21 cellular contexts compared by ENCODE assay signal in the genomic region with DNA sequence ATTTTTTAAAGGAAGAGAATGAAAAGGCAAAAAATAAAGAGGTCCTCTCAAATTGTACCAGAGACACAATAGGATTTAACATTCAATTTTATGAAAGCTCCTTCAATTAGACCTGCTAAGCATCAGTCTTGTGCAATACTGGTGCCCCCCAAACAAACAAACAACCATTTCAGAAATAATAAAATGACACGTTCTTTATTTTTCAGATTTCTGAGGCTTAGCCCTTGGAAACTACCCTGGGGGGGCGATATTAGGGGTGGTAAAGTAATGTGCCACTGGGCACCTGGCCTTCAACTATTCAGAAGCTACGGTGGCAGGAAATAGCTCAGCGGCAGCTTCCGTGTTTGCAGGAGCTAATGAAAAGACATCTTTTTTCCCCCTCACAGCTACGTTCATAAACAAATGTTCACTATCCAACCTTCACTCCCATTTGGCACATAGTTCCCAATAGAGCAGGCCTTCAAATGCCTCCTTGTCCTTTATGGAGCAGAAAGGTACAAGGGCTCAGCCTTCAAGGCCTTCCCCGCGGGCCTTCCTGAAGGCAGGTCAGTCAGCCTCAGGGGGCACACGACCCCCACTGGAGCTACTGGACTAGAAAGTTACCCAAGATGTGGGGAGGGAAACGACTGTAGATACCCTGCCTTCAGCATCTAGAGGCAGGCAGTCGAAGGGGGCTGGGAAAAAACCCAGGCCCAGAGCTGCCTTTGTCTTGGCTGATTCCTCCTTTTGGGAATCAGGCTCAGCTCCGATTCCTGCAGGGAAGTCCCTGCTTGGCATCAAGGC. TPM values are rescaled to one million over a fixed set of nuclear protein-coding genes. Genes with fewer than 3 reads are reported as not detected.
DNase-seq lines count a peak whose midpoint lies in the region; ATAC-seq and TF ChIP-seq lines count a peak whose summit lies in the region.
"Had no signal": no experiment of that assay in that cellular context is flagged by ENCODE, and none has a peak within 500 bp of the region (broad histone marks: within the 10 kb centered on the region; RNA-seq: fewer than 3 reads in every experiment).

No MANE protein-coding gene starts in this region.

- no TSS peak for BruUV-seq in Panc1 (replicated peaks; lab: Mats Ljungman, UMichigan)

- peak overlapping the region in 1 of 2 donors; percentile 75 for H3K27ac Mint-ChIP-seq in effector memory CD8-positive, alpha-beta T cell
- H3K27ac Mint-ChIP-seq: activated naive CD8-positive, alpha-beta T cell treated with anti-CD3 and anti-CD28 coated beads, Interleukin-2, amount 10 ng/mL, durations not matched to agents 7 days and 5 days; CD4-positive, CD25-positive, alpha-beta regulatory T cell; naive thymus-derived CD8-positive, alpha-beta T cell had no signal

- H3K27ac ChIP-seq in Panc1 (ENCODE audit: low read length), result peak overlapping the region; percentile 48; the same call in 1 of the 2 replicates
- peak overlapping the region; percentile 52 to 60 for H3K27ac ChIP-seq in prostate gland
- H3K27ac ChIP-seq: vagina had no signal

- H3K4me1 Mint-ChIP-seq in effector memory CD8-positive, alpha-beta T cell (ENCODE audit: low read depth in 2 of 2), result peaks cover 8 to 9% of the 10 kb centered on the region in 2 donors

- peak; percentile 41 for DNase-seq in H7
- no peak for DNase-seq in Panc1 (ENCODE audit: low read depth, low spot score)
- no peak for DNase-seq in effector memory CD8-positive, alpha-beta T cell
- DNase-seq in prostate gland (ENCODE audit: low spot score), result no peak
- no peak for DNase-seq in AG20443 (ENCODE audit: low spot score)
- no peak for DNase-seq in NCI-H2196 treated with DMSO at 0.1 percent for 48 hours (lab: John Stamatoyannopoulos, UW; ENCODE audit: unreplicated experiment)
- no peak for DNase-seq in BE2C
- DNase-seq: activated CD4-positive, alpha-beta T cell treated with anti-CD3 and anti-CD28 coated beads, Interleukin-2, amount 50 U/mL, for 48 hours; activated CD4-positive, CD25-positive, alpha-beta regulatory T cell; activated naive CD8-positive, alpha-beta T cell treated with anti-CD3 and anti-CD28 coated beads, Interleukin-2, amount 10 ng/mL, durations not matched to agents 7 days and 5 days; left cardiac atrium; naive thymus-derived CD8-positive, alpha-beta T cell; NCI-H1417; NCI-H2081 treated with DMSO at 0.1 percent for 48 hours; NCI-H446 treated with DMSO at 0.1 percent for 48 hours; sigmoid colon; T1000 had no signal

- CTCF ChIA-PET in Panc1 (lab: Charles Lee), result interaction anchor here (0.6 to 0.7 kb wide), 2 partner anchors 27 to 47 kb away, joined by 3 to 4 read pairs; no protein-coding TSS in a partner anchor

- POLR2A ChIA-PET in Panc1 (lab: Charles Lee), result no interaction called here

- H3K27me3 ChIP-seq in H7 (ENCODE audit: control insufficient read depth, insufficient read depth, low read length) (no peaks in the 10 kb centered on the region), Panc1 (ENCODE audit: control insufficient read depth, insufficient read depth, low read length) (no peaks in the 10 kb centered on the region), prostate gland (replicated peaks; ENCODE audit: insufficient read depth) (no peaks in the 10 kb centered on the region), BE2C (no peaks in the 10 kb centered on the region)
- H3K27me3 ChIP-seq: sigmoid colon, vagina had no signal

- peak; percentile 66 for ATAC-seq in Panc1
- ATAC-seq in effector memory CD8-positive, alpha-beta T cell (replicated peaks), result no peak
- ATAC-seq in GM18505 (IDR thresholded peaks at IDR 0.05; ENCODE audit: unreplicated experiment), result no peak
- ATAC-seq: left cardiac atrium; naive thymus-derived CD8-positive, alpha-beta T cell had no signal

- H3K4me3 Mint-ChIP-seq in effector memory CD8-positive, alpha-beta T cell, result peak overlapping the region; percentile 55 to 74

- H3K9me3 ChIP-seq in Panc1 (ENCODE audit: control insufficient read depth, insufficient read depth, low read depth, low read length), result no peaks in the 10 kb centered on the region
- H3K9me3 ChIP-seq in prostate gland, result no peaks in the 10 kb centered on the region
- H3K9me3 ChIP-seq in BE2C, result no peaks in the 10 kb centered on the region
- H3K9me3 ChIP-seq: sigmoid colon, vagina had no signal

- H3K4me1 ChIP-seq in Panc1 (ENCODE audit: control insufficient read depth, insufficient read depth, low read length) (peaks cover 20% of the 10 kb centered on the region), prostate gland (replicated peaks) (no peaks in the 10 kb centered on the region), BE2C (peaks cover 11% of the 10 kb centered on the region)
- H3K4me1 ChIP-seq: vagina had no signal

- TF ChIP-seq CTCF in Panc1 (IDR thresholded peaks at IDR 0.05) (no peak), prostate gland (IDR thresholded peaks at IDR 0.05) (no peak), BE2C (IDR thresholded peaks at IDR 0.05; ENCODE audit: low read depth, low read length) (no peak)

- H3K4me3 ChIP-seq in H7 (ENCODE audit: insufficient read depth, low read depth, low read length), result no peak overlapping the region
- no peak overlapping the region for H3K4me3 ChIP-seq in Panc1 (ENCODE audit: low read depth in 2 of 2, low read length in 2 of 2)
- H3K4me3 ChIP-seq in prostate gland, result no peak overlapping the region
- H3K4me3 ChIP-seq in BE2C (ENCODE audit: low read depth, low read length), result no peak overlapping the region
- H3K4me3 ChIP-seq: sigmoid colon, vagina had no signal

- H3K36me3 ChIP-seq in H7 (replicated peaks; ENCODE audit: control insufficient read depth, insufficient read depth, low read length) (no peaks in the 10 kb centered on the region), Panc1 (ENCODE audit: control insufficient read depth, insufficient read depth, low read length) (no peaks in the 10 kb centered on the region), prostate gland (no peaks in the 10 kb centered on the region), BE2C (no peaks in the 10 kb centered on the region)
- H3K36me3 ChIP-seq: sigmoid colon, vagina had no signal

- WGBS in prostate gland, result 46% methylated on average over 12 of the region's 12 CpGs

- peaks cover 8 to 16% of the 10 kb centered on the region in 2 donors for H3K27me3 Mint-ChIP-seq in effector memory CD8-positive, alpha-beta T cell

- TF ChIP-seq POLR2A in prostate gland (IDR thresholded peaks at IDR 0.05), result no peak
- TF ChIP-seq POLR2A in GM18505 (IDR thresholded peaks at IDR 0.05; ENCODE audit: borderline replicate concordance, extremely low read depth, insufficient read depth, insufficient read length), result no peak

- in situ Hi-C loops in Panc1 (cut with HindIII; ENCODE audit: low pct_unique_long_range_greater_than_20kb, low sequenced_read_pairs), result no loop called here

- intact Hi-C loops in Panc1 (cut with micrococcal nuclease; ENCODE audit: unreplicated experiment) (no loop called here), prostate gland (cut with DNase I) (no loop called here)

- no peaks in the 10 kb centered on the region for H3K9me3 Mint-ChIP-seq in effector memory CD8-positive, alpha-beta T cell
- H3K9me3 Mint-ChIP-seq: activated naive CD8-positive, alpha-beta T cell treated with anti-CD3 and anti-CD28 coated beads, Interleukin-2, amount 10 ng/mL, durations not matched to agents 7 days and 5 days; CD4-positive, CD25-positive, alpha-beta regulatory T cell had no signal

- H3K36me3 Mint-ChIP-seq in effector memory CD8-positive, alpha-beta T cell (ENCODE audit: insufficient read depth), result no peaks in the 10 kb centered on the region
- H3K36me3 Mint-ChIP-seq: activated naive CD8-positive, alpha-beta T cell treated with anti-CD3 and anti-CD28 coated beads, Interleukin-2, amount 10 ng/mL, durations not matched to agents 7 days and 5 days; CD4-positive, CD25-positive, alpha-beta regulatory T cell; naive thymus-derived CD8-positive, alpha-beta T cell had no signal

RNA-seq across cellular contexts. Expression of gene TBX4, which starts 44.1 kb away (rescaled TPM):
- not detected in 2 replicates for total RNA-seq in H7 (2014; rRNA removed; shearing (Covaris generic))
- not detected for total RNA-seq in Panc1 (2021; ENCODE audit: unreplicated experiment)
- 0.19 TPM for polyA plus RNA-seq in Panc1 (2012; ENCODE audit: insufficient read length)
- total RNA-seq in prostate gland, result 1 to 10 TPM; 3.5 to 5.0 TPM
- polyA plus RNA-seq in BE2C (2012; ENCODE audit: insufficient read depth, insufficient read length, low read depth), result 1.6 TPM
- total RNA-seq: activated naive CD8-positive, alpha-beta T cell treated with anti-CD3 and anti-CD28 coated beads, Interleukin-2, amount 10 ng/mL, durations not matched to agents 7 days and 5 days; CD4-positive, CD25-positive, alpha-beta regulatory T cell; left cardiac atrium; naive thymus-derived CD8-positive, alpha-beta T cell; RPMI7951; sigmoid colon; vagina had no signal
- polyA plus RNA-seq: CD4-positive, CD25-positive, alpha-beta regulatory T cell; naive thymus-derived CD8-positive, alpha-beta T cell; sigmoid colon had no signal
